ENCODE assay signal across 17 cellular contexts in the genomic region with DNA sequence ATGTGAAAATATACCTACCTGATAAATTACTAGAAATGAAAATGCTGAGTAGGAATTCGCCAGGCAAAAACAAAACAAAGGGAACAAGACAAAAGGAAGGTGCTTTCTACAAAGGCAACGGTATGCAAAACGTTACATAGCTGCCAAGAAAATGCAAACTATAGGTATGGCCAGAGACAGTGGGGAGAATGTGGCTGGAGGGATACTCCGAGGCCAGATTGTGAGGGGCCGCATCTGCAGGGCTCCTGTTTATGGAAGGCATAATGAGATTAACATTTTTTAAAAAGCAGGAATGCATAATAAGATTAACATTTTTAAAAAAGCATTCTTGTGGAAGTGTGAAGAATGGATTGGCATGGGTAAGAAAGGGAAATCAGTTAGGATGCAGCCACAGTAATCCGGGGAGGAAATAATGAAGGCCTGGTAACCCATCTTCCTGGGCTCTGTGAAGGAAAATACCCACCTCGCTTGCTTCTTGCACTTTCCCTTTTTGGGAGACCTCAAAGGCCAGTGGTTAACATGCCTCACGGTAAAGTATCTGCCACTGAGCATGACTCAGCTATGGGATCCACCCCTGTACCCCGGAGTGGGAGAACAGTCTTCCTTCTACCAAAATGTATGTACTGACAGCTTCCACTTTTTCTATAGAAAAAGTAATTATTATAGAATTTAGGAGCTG.
DNase-seq lines count a peak whose midpoint lies in the region; ATAC-seq and TF ChIP-seq lines count a peak whose summit lies in the region.
"Had no signal": no experiment of that assay in that cellular context is flagged by ENCODE, and none has a peak within 500 bp of the region (broad histone marks: within the 10 kb centered on the region; RNA-seq: fewer than 3 reads in every experiment).

No MANE protein-coding gene starts in this region.

- CTCF ChIA-PET in HCT116 (lab: Charles Lee) = no interaction called here

- H3K4me3 ChIP-seq in HCT116 (replicated peaks in 1 of 2; ENCODE audit: low read depth in 1 of 2, low read length in 2 of 2) (no peak overlapping the region), BE2C (ENCODE audit: low read depth, low read length) (no peak overlapping the region), smooth muscle cell (no peak overlapping the region)
- H3K4me3 ChIP-seq: suprapubic skin had no signal

- WGBS in smooth muscle cell (ENCODE audit: low lambda C conversion rate) = 59% methylated on average over 9 of the region's 9 CpGs

- no TSS peak for BruUV-seq in HCT116 (replicated peaks; lab: Mats Ljungman, UMichigan)

- H3K27me3 ChIP-seq in HCT116 (ENCODE audit: insufficient read depth, low read length) (no peaks in the 10 kb centered on the region), BE2C (no peaks in the 10 kb centered on the region), smooth muscle cell (ENCODE audit: low read depth) (no peaks in the 10 kb centered on the region)
- H3K27me3 ChIP-seq: foreskin keratinocyte, suprapubic skin had no signal

- RAD21 ChIA-PET in HCT116 (lab: Charles Lee; ENCODE audit: low non-redundant PET in 1 of 2, low total read pairs in 2 of 2, uncharacterized antibody in 2 of 2, unreplicated experiment in 2 of 2) = no interaction called here

- no peak overlapping the region for H3K4me2 ChIP-seq in HCT116 (ENCODE audit: low read length)
- H3K4me2 ChIP-seq in smooth muscle cell = no peak overlapping the region

- TF ChIP-seq POLR2A in HCT116 (IDR thresholded peaks at IDR 0.05; ENCODE audit: borderline replicate concordance, extremely low read depth, insufficient read depth, insufficient read length) = no peak

- H3K9me3 ChIP-seq in HCT116 (ENCODE audit: control insufficient read depth in 1 of 2, insufficient read depth in 1 of 2, low read depth in 1 of 2, low read length in 2 of 2) (no peaks in the 10 kb centered on the region), BE2C (no peaks in the 10 kb centered on the region), smooth muscle cell (replicated peaks; ENCODE audit: low read depth) (no peaks in the 10 kb centered on the region)
- H3K9me3 ChIP-seq: suprapubic skin had no signal

- H3K36me3 ChIP-seq in HCT116 (ENCODE audit: control insufficient read depth in 1 of 2, insufficient read depth in 2 of 2, low read length in 2 of 2) = no peaks in the 10 kb centered on the region
- no peaks in the 10 kb centered on the region for H3K36me3 ChIP-seq in BE2C
- H3K36me3 ChIP-seq in smooth muscle cell (ENCODE audit: low read depth) = no peaks in the 10 kb centered on the region
- H3K36me3 ChIP-seq: suprapubic skin had no signal

- H3K79me2 ChIP-seq in HCT116 (ENCODE audit: insufficient read depth, low read length) (no peaks in the 10 kb centered on the region), smooth muscle cell (ENCODE audit: low read depth) (no peaks in the 10 kb centered on the region)

- H2AFZ ChIP-seq in HCT116 (ENCODE audit: low read depth, low read length, poor library complexity, severe bottlenecking) = no peak overlapping the region
- no peak overlapping the region for H2AFZ ChIP-seq in smooth muscle cell (ENCODE audit: low read depth)

- intact Hi-C loops in HCT116 (cut with micrococcal nuclease) = no loop called here

- H3F3A ChIP-seq in smooth muscle cell (ENCODE audit: low read depth) = no peaks in the 10 kb centered on the region

- H3K9ac ChIP-seq in HCT116 (ENCODE audit: low read length) = no peak overlapping the region
- no peak overlapping the region for H3K9ac ChIP-seq in smooth muscle cell (ENCODE audit: low read depth)

- H4K20me1 ChIP-seq in HCT116 (ENCODE audit: insufficient read depth) = no peaks in the 10 kb centered on the region; the same call in 1 of the 2 replicates
- no peaks in the 10 kb centered on the region for H4K20me1 ChIP-seq in smooth muscle cell (ENCODE audit: low read depth)

- no peak for ATAC-seq in HCT116
- ATAC-seq: activated T-cell treated with anti-CD3 and anti-CD28 coated beads, Interleukin-2, amount 50 U/mL, for 4 hours; foreskin keratinocyte; left ventricle myocardium superior had no signal

- no peak for TF ChIP-seq CTCF in HCT116 (IDR thresholded peaks at IDR 0.05 in 2 of 3, conservative IDR thresholded peaks at IDR 0.05 in 1 of 3; ENCODE audit: borderline replicate concordance in 1 of 3, insufficient read depth in 1 of 3, low read depth in 2 of 3, low read length in 2 of 3)
- TF ChIP-seq CTCF in BE2C (IDR thresholded peaks at IDR 0.05; ENCODE audit: low read depth, low read length) = no peak
- TF ChIP-seq CTCF in smooth muscle cell (IDR thresholded peaks at IDR 0.05; ENCODE audit: borderline replicate concordance, insufficient read depth, poor library complexity, severe bottlenecking) = no peak

- no peaks in the 10 kb centered on the region for H3K4me1 ChIP-seq in HCT116 (ENCODE audit: control insufficient read depth in 1 of 2, insufficient read depth in 2 of 2, low read length in 2 of 2)
- no peaks in the 10 kb centered on the region; the same call in 1 of the 2 replicates for H3K4me1 ChIP-seq in BE2C
- peaks cover 5% of the 10 kb centered on the region for H3K4me1 ChIP-seq in smooth muscle cell (ENCODE audit: low read depth)
- H3K4me1 ChIP-seq: foreskin keratinocyte, suprapubic skin had no signal

- POLR2A ChIA-PET in HCT116 (lab: Charles Lee) = no interaction called here

- H3K27ac ChIP-seq in HCT116 (ENCODE audit: low read depth, low read length) = no peak overlapping the region
- H3K27ac ChIP-seq in smooth muscle cell (ENCODE audit: low read depth) = no peak overlapping the region
- H3K27ac ChIP-seq: foreskin keratinocyte, suprapubic skin had no signal

- peak; percentile 37 for DNase-seq in Daoy (ENCODE audit: low read depth)
- DNase-seq in HCT116 (ENCODE audit: low read depth, low spot score) = no peak
- peak; percentile 8 for DNase-seq in OCI-M1 (lab: John Stamatoyannopoulos, UW)
- DNase-seq in iPS-NIHi7 (ENCODE audit: extremely low spot score) = peak; percentile 33
- no peak for DNase-seq in BE2C
- DNase-seq in NCI-H345 (lab: John Stamatoyannopoulos, UW) = no peak
- no peak for DNase-seq in smooth muscle cell (lab: John Stamatoyannopoulos, UW; ENCODE audit: unreplicated experiment)
- DNase-seq in epidermal melanocyte (ENCODE audit: insufficient read length, low spot score) = no peak
- DNase-seq: activated CD4-positive, CD25-positive, alpha-beta regulatory T cell; activated naive CD4-positive, alpha-beta T cell treated with anti-CD3 and anti-CD28 coated beads, Interleukin-2, amount 50 U/mL, for 16 hours; activated T-cell treated with anti-CD3 and anti-CD28 coated beads, Interleukin-2, amount 50 U/mL, for 4 hours; aorta; DMS 273 treated with DMSO at 0.1 percent for 48 hours; foreskin keratinocyte; left ventricle myocardium superior; NCI-H446 had no signal

- no peaks in the 10 kb centered on the region for H3K9me2 ChIP-seq in HCT116 (ENCODE audit: insufficient read depth)

- no peak for TF ChIP-seq RAD21 in HCT116 (IDR thresholded peaks at IDR 0.05; ENCODE audit: low read depth)

TF ChIP-seq in HCT116, 20 proteins besides CTCF, POLR2A, EP300 and RAD21:
- TF ChIP-seq SRF (IDR thresholded peaks at IDR 0.05; ENCODE audit: low read depth) = 0 out of 2 replicates have a peak, but pooled peaks have one; percentile 20
- no peak for TF ChIP-seq SIN3A (IDR thresholded peaks at IDR 0.05; ENCODE audit: low read depth)

Comparison
In these comparisons a context has a peak if more than half of its experiments do, and no peak if none do; other contexts are left out.
1. DNase-seq: peak in Daoy (single experiment), OCI-M1 (single experiment) and iPS-NIHi7 (single experiment); none in HCT116 (single experiment), BE2C (single experiment), NCI-H345 (single experiment), smooth muscle cell (single experiment) and epidermal melanocyte (single experiment).